ENCODE assay signal across 12 cellular contexts in the genomic region with DNA sequence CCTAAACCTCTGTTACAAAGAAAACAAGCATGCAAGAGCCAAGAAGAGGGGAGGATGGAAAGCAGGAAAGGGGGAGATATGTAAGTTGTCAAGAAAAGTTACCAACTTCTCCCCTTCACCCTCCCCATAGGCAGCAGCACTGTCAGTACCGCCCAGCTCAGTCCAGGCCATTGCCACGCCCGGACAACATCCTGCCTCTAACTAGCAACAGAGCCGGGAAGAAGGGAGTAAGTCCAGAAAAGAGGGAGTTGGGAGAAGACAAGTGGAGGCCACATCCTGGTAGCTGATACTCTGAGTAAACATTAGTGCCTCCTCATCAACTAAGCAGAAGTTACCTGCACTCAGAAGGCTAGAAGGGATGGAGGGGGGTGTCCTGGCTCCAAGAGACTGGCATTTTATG.
DNase-seq lines count a peak whose midpoint lies in the region; ATAC-seq, FAIRE-seq and TF ChIP-seq lines count a peak whose summit lies in the region.
"Had no signal": no experiment of that assay in that cellular context is flagged by ENCODE, and none has a peak within 500 bp of the region (broad histone marks: within the 10 kb centered on the region; RNA-seq: fewer than 3 reads in every experiment).

No MANE protein-coding gene starts in this region.

- ATAC-seq in left lobe of liver, result peak; percentile 34
- ATAC-seq in GM18517 (IDR thresholded peaks at IDR 0.05; ENCODE audit: unreplicated experiment), result no peak
- ATAC-seq: naive thymus-derived CD4-positive, alpha-beta T cell had no signal

- peaks cover 39% of the 10 kb centered on the region for H3K36me3 Mint-ChIP-seq in astrocyte (ENCODE audit: low read depth, unreplicated experiment)

- no peak for TF ChIP-seq POLR2A in thyroid gland (IDR thresholded peaks at IDR 0.05)

- no peak overlapping the region for H2AFZ ChIP-seq in astrocyte (ENCODE audit: low read depth, low read length)

- no peak for TF ChIP-seq CTCF in HEK293 (tag by site-specific recombination; IDR thresholded peaks at IDR 0.05)
- TF ChIP-seq CTCF in astrocyte (IDR thresholded peaks at IDR 0.05; ENCODE audit: insufficient read depth, low read depth, low read length), result no peak
- no peak for TF ChIP-seq CTCF in thyroid gland (IDR thresholded peaks at IDR 0.05)

- H3K4me3 Mint-ChIP-seq in astrocyte (ENCODE audit: unreplicated experiment), result no peak overlapping the region
- H3K4me3 Mint-ChIP-seq: naive thymus-derived CD4-positive, alpha-beta T cell had no signal

- no peak overlapping the region for H3K9ac ChIP-seq in astrocyte (ENCODE audit: low read length)

- no peaks in the 10 kb centered on the region for H3K9me3 ChIP-seq in HEK293 (ENCODE audit: control insufficient read depth, insufficient read depth, low read depth, low read length)
- peaks cover 11% of the 10 kb centered on the region for H3K9me3 ChIP-seq in astrocyte (ENCODE audit: insufficient read depth, low read depth, low read length)
- H3K9me3 ChIP-seq in thyroid gland, result no peaks in the 10 kb centered on the region

- CTCF ChIA-PET in HEK293 (lab: Yijun Ruan, JAX), result interaction anchor here (0.7 to 2.1 kb wide), 2 partner anchors 34 to 55 kb away, joined by 3 to 6 read pairs; no protein-coding TSS in a partner anchor

- H3K27me3 ChIP-seq in astrocyte (ENCODE audit: insufficient read depth, low read length) (no peaks in the 10 kb centered on the region), thyroid gland (no peaks in the 10 kb centered on the region)

- no peak for FAIRE-seq in astrocyte (lab: Jason Lieb, UNC)
- FAIRE-seq: TTC549 had no signal

- intact Hi-C loops in thyroid gland (cut with DNase I), result no loop called here

- H3K4me1 ChIP-seq in HEK293 (ENCODE audit: control insufficient read depth, insufficient read depth, low read length) (peaks cover 6% of the 10 kb centered on the region), astrocyte (ENCODE audit: insufficient read depth, low read length) (peaks cover 31% of the 10 kb centered on the region), thyroid gland (peaks cover 18 to 49% of the 10 kb centered on the region in 2 donors)

- no peak for DNase-seq in astrocyte (ENCODE audit: low read depth)
- DNase-seq in left lobe of liver (ENCODE audit: low spot score), result no peak
- no peak for DNase-seq in thyroid gland
- no peak for DNase-seq in GM19238 (ENCODE audit: insufficient read length, low spot score)
- DNase-seq in GOT3 (lab: John Stamatoyannopoulos, UW), result no peak
- DNase-seq: H7; KBM-7; naive thymus-derived CD4-positive, alpha-beta T cell; NCI-H2107 had no signal

- H3K4me2 ChIP-seq in astrocyte (ENCODE audit: low read length), result no peak overlapping the region

- peaks cover 22% of the 10 kb centered on the region for H3K79me2 ChIP-seq in astrocyte (ENCODE audit: insufficient read depth, low read length)

- H3K4me3 ChIP-seq in HEK293 (ENCODE audit: low read depth, low read length) (no peak overlapping the region), astrocyte (ENCODE audit: insufficient read depth, low read depth, low read length) (no peak overlapping the region), thyroid gland (replicated peaks in 1 of 3) (no peak overlapping the region)

- no peaks in the 10 kb centered on the region for H4K20me1 ChIP-seq in astrocyte (ENCODE audit: insufficient read depth, low read length)

- H3K4me1 Mint-ChIP-seq in astrocyte (ENCODE audit: low read depth, unreplicated experiment), result peaks cover 34% of the 10 kb centered on the region

- WGBS in thyroid gland, 2 donors, result 66 to 68% methylated on average over 4 of the region's 4 CpGs

- POLR2A ChIA-PET in HEK293 (lab: Yijun Ruan, JAX), result interaction anchor here (0.5 kb wide), 1 partner anchor 673 kb away, joined by 3 read pairs; a partner anchor contains a TSS

- peaks cover 17 to 55% of the 10 kb centered on the region in 2 experiments for H3K36me3 ChIP-seq in HEK293 (ENCODE audit: control insufficient read depth in 2 of 2, insufficient read depth in 1 of 2, low read length in 2 of 2)
- peaks cover 14% of the 10 kb centered on the region for H3K36me3 ChIP-seq in astrocyte (ENCODE audit: insufficient read depth, low read length)
- peaks cover 3 to 12% of the 10 kb centered on the region in 2 donors for H3K36me3 ChIP-seq in thyroid gland

- no peaks in the 10 kb centered on the region for H3K9me3 Mint-ChIP-seq in astrocyte (ENCODE audit: unreplicated experiment)
- H3K9me3 Mint-ChIP-seq: naive thymus-derived CD4-positive, alpha-beta T cell had no signal

- no peak overlapping the region for H3K27ac Mint-ChIP-seq in astrocyte (ENCODE audit: unreplicated experiment)

- H3K27ac ChIP-seq in HEK293 (ENCODE audit: extremely low read depth, low read depth, low read length) (no peak overlapping the region), astrocyte (ENCODE audit: low read depth, low read length) (peak overlapping the region; percentile 3), thyroid gland (peak overlapping the region; percentile 12 to 36 (median 16))

- H3K27me3 Mint-ChIP-seq in astrocyte (ENCODE audit: low read depth, unreplicated experiment), result no peaks in the 10 kb centered on the region
- H3K27me3 Mint-ChIP-seq: naive thymus-derived CD4-positive, alpha-beta T cell had no signal

TF ChIP-seq in HEK293, 187 proteins besides CTCF, POLR2A, EP300 and RAD21:
- peak; percentile 72 for TF ChIP-seq WT1 (tag by site-specific recombination; IDR thresholded peaks at IDR 0.05)
- TF ChIP-seq OSR2 (tag by site-specific recombination; IDR thresholded peaks at IDR 0.05), result no peak
TF ChIP-seq in HEK293: peak in this region for 1.
